11 cellular contexts compared by ENCODE assay signal in the genomic region with DNA sequence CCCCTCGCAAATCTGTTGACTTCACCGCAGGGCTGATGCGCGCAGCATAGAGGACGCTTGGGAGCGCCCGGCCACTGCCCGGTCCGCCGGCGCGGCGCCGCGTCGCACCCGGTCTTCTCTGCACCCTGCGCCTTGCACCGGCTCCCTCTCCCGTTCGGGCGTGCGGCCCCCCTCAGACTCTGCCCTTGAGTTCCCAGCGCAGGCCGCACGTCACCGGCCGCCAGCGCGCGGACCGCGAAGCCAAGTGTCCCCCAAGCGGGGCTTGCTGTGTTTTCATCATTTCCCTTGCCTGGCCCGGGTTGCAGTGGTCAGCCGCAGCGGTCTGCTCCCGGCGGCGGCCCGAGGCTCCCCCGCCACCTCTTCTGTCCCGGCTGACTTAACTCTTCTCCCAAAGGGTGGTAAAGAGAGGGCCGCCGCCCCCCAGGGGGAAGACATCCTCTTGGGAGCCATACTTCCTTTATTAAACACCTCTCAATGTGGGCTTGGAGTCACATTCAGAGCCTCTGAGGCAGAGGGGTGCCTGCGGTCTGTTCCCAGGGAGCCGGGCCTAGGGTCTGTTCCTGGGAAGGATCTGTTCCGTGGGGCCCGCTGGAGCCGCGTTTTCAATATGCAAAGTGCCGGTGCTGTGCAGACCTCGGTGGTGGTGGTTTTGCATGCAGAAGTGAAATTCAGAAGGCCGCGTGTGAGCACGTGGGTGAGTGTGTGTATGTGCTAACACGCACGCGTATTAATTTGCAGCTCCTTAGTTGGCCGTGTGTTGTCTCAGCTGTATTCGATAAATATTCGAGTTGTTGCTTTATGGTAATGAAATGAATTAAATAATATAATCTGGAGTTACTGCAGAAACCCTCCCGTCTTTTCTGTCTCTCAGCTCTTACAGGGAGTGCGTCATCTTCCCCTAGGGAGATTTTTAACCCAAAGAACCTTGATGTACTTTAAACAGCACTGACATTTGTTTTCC. TPM values are rescaled to one million over a fixed set of nuclear protein-coding genes. Genes with fewer than 3 reads are reported as not detected.
DNase-seq lines count a peak whose midpoint lies in the region; ATAC-seq, FAIRE-seq and TF ChIP-seq lines count a peak whose summit lies in the region.
"Had no signal": no experiment of that assay in that cellular context is flagged by ENCODE, and none has a peak within 500 bp of the region (broad histone marks: within the 10 kb centered on the region; RNA-seq: fewer than 3 reads in every experiment).

No MANE protein-coding gene starts in this region.

- no peak overlapping the region for H3K27ac ChIP-seq in K562 (ENCODE audit: extremely low read depth, low read depth, low read length)
- H3K27ac ChIP-seq in right atrium auricular region = peak overlapping the region; percentile 72 to 76
- H3K27ac ChIP-seq: BLaER1 had no signal

- ATAC-seq in K562 (peak; percentile 46), HG02798 (IDR thresholded peaks at IDR 0.05; ENCODE audit: poor library complexity, unreplicated experiment) (no peak)

- TF ChIP-seq RAD21 in K562 (CRISPR knock-in tag; conservative IDR thresholded peaks at IDR 0.05 in 1 of 2, IDR thresholded peaks at IDR 0.05 in 1 of 2) = no peak

- CTCF ChIA-PET in K562 (lab: Yijun Ruan, JAX; ENCODE audit: low intra/inter-chr PET ratio) = no interaction called here

- H3K4me3 ChIP-seq in K562 (no peak overlapping the region), right atrium auricular region (peak overlapping the region; percentile 14 to 41), BE2C (ENCODE audit: low read depth, low read length) (no peak overlapping the region)
- H3K4me3 ChIP-seq: BLaER1 had no signal

- H3K9me1 ChIP-seq in K562 (ENCODE audit: control insufficient read depth, insufficient read depth, low read length) = no peaks in the 10 kb centered on the region

- H3K27me3 ChIP-seq in K562 (ENCODE audit: control insufficient read depth in 2 of 2, insufficient read depth in 2 of 2, low read length in 2 of 2) (peaks cover 11 to 15% of the 10 kb centered on the region in 2 experiments; a peak in 4 of 5 replicates), right atrium auricular region (no peaks in the 10 kb centered on the region), BE2C (no peaks in the 10 kb centered on the region)
- H3K27me3 ChIP-seq: BLaER1 had no signal

- in situ Hi-C loops in K562 (cut with MboI) = no loop called here

- no TSS peak for BruUV-seq in K562 (replicated peaks; lab: Mats Ljungman, UMichigan)

- no peak overlapping the region for H2AFZ ChIP-seq in K562 (ENCODE audit: low read depth, low read length)

- TF ChIP-seq CTCF in AG09319 (IDR thresholded peaks at IDR 0.05; ENCODE audit: low read depth, low read length) (no peak), K562 (IDR thresholded peaks at IDR 0.05 in 2 of 3, conservative IDR thresholded peaks at IDR 0.05 in 1 of 3; ENCODE audit: insufficient read depth in 2 of 3, low read depth in 1 of 3, low read length in 3 of 3) (no peak), right atrium auricular region (IDR thresholded peaks at IDR 0.05) (peak in 1 of 2 donors; percentile 23), BE2C (IDR thresholded peaks at IDR 0.05; ENCODE audit: low read depth, low read length) (no peak)

- intact Hi-C loops in K562 (cut with micrococcal nuclease) = no loop called here

- H3K9ac ChIP-seq in K562 (ENCODE audit: insufficient read depth in 1 of 2, low read depth in 2 of 2, low read length in 2 of 2) = no peak overlapping the region
- H3K9ac ChIP-seq: BLaER1 had no signal

- H4K20me1 ChIP-seq in K562 (replicated peaks; ENCODE audit: control insufficient read depth, insufficient read depth, low read length) = no peaks in the 10 kb centered on the region
- H4K20me1 ChIP-seq: BLaER1 had no signal

- POLR2A ChIA-PET in K562 (lab: Yijun Ruan, JAX) = interaction anchor here (0.6 to 0.7 kb wide), 2 partner anchors 556 to 1570 kb away, joined by 3 read pairs; no protein-coding TSS in a partner anchor

- no peak overlapping the region for H3K4me2 ChIP-seq in K562 (ENCODE audit: insufficient read depth, low read length)
- H3K4me2 ChIP-seq: BLaER1 had no signal

- no peaks in the 10 kb centered on the region for H3K36me3 ChIP-seq in K562 (ENCODE audit: control insufficient read depth, insufficient read depth, low read length)
- H3K36me3 ChIP-seq in right atrium auricular region = no peaks in the 10 kb centered on the region
- no peaks in the 10 kb centered on the region for H3K36me3 ChIP-seq in BE2C
- H3K36me3 ChIP-seq: BLaER1 had no signal

- DNase-seq in AG09319 (ENCODE audit: extremely low read depth, low read depth) = peak; percentile 42
- no peak for DNase-seq in K562 (ENCODE audit: extremely low read depth in 1 of 4, low spot score in 3 of 4)
- no peak for DNase-seq in right atrium auricular region (ENCODE audit: low spot score)
- DNase-seq in pons (ENCODE audit: low spot score) = peak; percentile 19
- DNase-seq in activated CD4-positive, alpha-beta T cell treated with anti-CD3 and anti-CD28 coated beads for 48 hours = no peak
- DNase-seq in epidermal melanocyte (ENCODE audit: insufficient read length, low spot score) = no peak
- DNase-seq in BE2C = no peak
- DNase-seq: effector CD4-positive, alpha-beta T cell; NCI-H2081 had no signal

- no peaks in the 10 kb centered on the region for H3K9me3 ChIP-seq in K562 (replicated peaks; ENCODE audit: control insufficient read depth, insufficient read depth, low read depth, low read length)
- no peaks in the 10 kb centered on the region for H3K9me3 ChIP-seq in right atrium auricular region
- H3K9me3 ChIP-seq in BE2C = no peaks in the 10 kb centered on the region
- H3K9me3 ChIP-seq: BLaER1 had no signal

- TF ChIP-seq POLR2A in K562 (conservative IDR thresholded peaks at IDR 0.05) = no peak

- no peaks in the 10 kb centered on the region for H3K79me2 ChIP-seq in K562 (ENCODE audit: control insufficient read depth, insufficient read depth, low read length)

- FAIRE-seq in K562 (lab: Jason Lieb, UNC) = no peak

- TF ChIP-seq EP300 in K562 (IDR thresholded peaks at IDR 0.05; ENCODE audit: low read length) = no peak

- peaks cover 0 to 5% of the 10 kb centered on the region in 2 experiments; a peak in 1 of 5 replicates for H3K4me1 ChIP-seq in K562 (replicated peaks in 1 of 2; ENCODE audit: control insufficient read depth in 2 of 2, insufficient read depth in 2 of 2, low read length in 2 of 2)
- peaks cover 0 to 58% of the 10 kb centered on the region in 2 donors for H3K4me1 ChIP-seq in right atrium auricular region
- no peaks in the 10 kb centered on the region for H3K4me1 ChIP-seq in BE2C
- H3K4me1 ChIP-seq: BLaER1 had no signal

- WGBS in K562 (ENCODE audit: insufficient coverage, low coverage, missing lambda C conversion rate) = 9% methylated on average over 50 of the region's 64 CpGs

TF ChIP-seq in K562, 482 proteins besides CTCF, POLR2A, EP300 and RAD21:
- no peak for TF ChIP-seq NR2C1 (IDR thresholded peaks at IDR 0.05)
- no peak for TF ChIP-seq NR2C1 (tag; IDR thresholded peaks at IDR 0.05)
- TF ChIP-seq ZNF561 (CRISPR knock-in tag; conservative IDR thresholded peaks at IDR 0.05) = no peak
- TF ChIP-seq, protein P1, sequence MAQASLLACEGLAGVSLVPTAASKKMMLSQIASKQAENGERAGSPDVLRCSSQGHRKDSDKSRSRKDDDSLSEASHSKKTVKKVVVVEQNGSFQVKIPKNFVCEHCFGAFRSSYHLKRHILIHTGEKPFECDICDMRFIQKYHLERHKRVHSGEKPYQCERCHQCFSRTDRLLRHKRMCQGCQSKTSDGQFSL (CRISPR knock-in tag; IDR thresholded peaks at IDR 0.05) = no peak
- TF ChIP-seq, protein P1 (tag; IDR thresholded peaks at IDR 0.05) = no peak
- TF ChIP-seq ZNF511 (CRISPR knock-in tag; IDR thresholded peaks at IDR 0.05) = 0 out of 2 replicates have a peak, but pooled peaks have one; percentile 24
- no peak for TF ChIP-seq ZNF143 (CRISPR knock-in tag; IDR thresholded peaks at IDR 0.05)
- TF ChIP-seq SMAD1 (IDR thresholded peaks at IDR 0.05; ENCODE audit: low read depth, low read length, partially characterized antibody) = no peak
- TF ChIP-seq FOXK2 (conservative IDR thresholded peaks at IDR 0.05 in 1 of 2, IDR thresholded peaks at IDR 0.05 in 1 of 2; ENCODE audit: low read depth in 2 of 2) = no peak
- no peak for TF ChIP-seq ARNT (IDR thresholded peaks at IDR 0.05)

RNA-seq across cellular contexts. Expression of gene PBX1, which starts 17.6 kb away (rescaled TPM):
- total RNA-seq in K562 (2011; cell fraction: chromatin; rRNA removed; ENCODE audit: low replicate concordance) = 0.58 and 0.65 TPM in 2 replicates
- total RNA-seq in K562 (2011; cell fraction: nucleolus; rRNA removed) = 0.13 and 0.17 TPM in 2 replicates
- total RNA-seq in K562 (2011; cell fraction: nucleoplasm; rRNA removed) = 0.66 and 0.84 TPM in 2 replicates
- total RNA-seq in K562 (2014; rRNA removed) (0.09 and 0.20 TPM in 2 replicates), K562 (2014; rRNA removed; fragmentation: Illumina TruSeq; extraction: Trizol) (0.22 and 0.25 TPM in 2 replicates), K562 (2015; rRNA removed; fragmentation: Illumina TruSeq; extraction: Trizol) (0.04 and 0.07 TPM in 2 replicates), K562 (2021) (0.54 and 0.62 TPM in 2 replicates), right atrium auricular region (10 to 100 TPM; 33.3 to 37.4 TPM)
- polyA plus RNA-seq in K562 (2011; rRNA removed) (0.17 and 0.32 TPM in 2 replicates), K562 (2014; fragmentation: Illumina TruSeq; extraction: Trizol) (0.33 and 0.56 TPM in 2 replicates), K562 (2014; fragmentation: Nextera tagmentation; extraction: Ambion mirVana) (under 1 TPM; 0.03 TPM), K562 (2014; rRNA removed) (0.53 and 1.3 TPM in 2 replicates)
- polyA plus RNA-seq in K562 (2011; cell fraction: cytosol; rRNA removed) = 0.22 and 0.30 TPM in 2 replicates
- polyA plus RNA-seq in K562 (2011; cell fraction: nucleus; rRNA removed) = 0.13 and 0.59 TPM in 2 replicates
- polyA plus RNA-seq in K562 (2012) = 0.18 and 0.55 TPM in 2 replicates
- 0.67 and 0.75 TPM in 2 replicates for polyA minus RNA-seq in K562 (2011; rRNA and poly(A)+ RNA removed)
- polyA minus RNA-seq in K562 (2011; cell fraction: cytosol; rRNA and poly(A)+ RNA removed) = 0.27 and 0.57 TPM in 2 replicates
- 0.67 and 1.3 TPM in 2 replicates for polyA minus RNA-seq in K562 (2011; cell fraction: nucleus; rRNA and poly(A)+ RNA removed)
- polyA plus RNA-seq in BE2C (2012; ENCODE audit: insufficient read depth, insufficient read length, low read depth) = 25.9 TPM

Comparison
In these comparisons a context has a peak if more than half of its experiments do, and no peak if none do; other contexts are left out.
1. DNase-seq: peak in AG09319 (single experiment) and pons (single experiment); none in K562 (0 of 4), right atrium auricular region (single experiment), activated CD4-positive, alpha-beta T cell treated with anti-CD3 and anti-CD28 coated beads for 48 hours (single experiment), epidermal melanocyte (single experiment) and BE2C (single experiment).
2. H3K4me3 ChIP-seq: peak in right atrium auricular region (2 of 2); none in K562 (single experiment) and BE2C (single experiment).
3. RNA of gene PBX1, which starts 17.6 kb away (total RNA-seq): 33.3 to 37.4 TPM in right atrium auricular region; 0.04 to 0.84 TPM in K562; every median in the first group is over 10 times any median in the second.